Comparison of ENCODE assay signal across 8 cellular contexts in genomic region chr4:68347845-68348244, GRCh38. TPM values are rescaled to one million over a fixed set of nuclear protein-coding genes. Genes with fewer than 3 reads are reported as not detected.
DNase-seq lines count a peak whose midpoint lies in the region; ATAC-seq and TF ChIP-seq lines count a peak whose summit lies in the region.

No MANE protein-coding gene starts in this region.

- no peak overlapping the region for H2AFZ ChIP-seq in GM23248

- CTCF ChIA-PET in T-cell (lab: Charles Lee): interaction anchor here (0.7 to 1.6 kb wide), 3 partner anchors 28 to 758 kb away, joined by 3 to 9 read pairs (median 3); no protein-coding TSS in a partner anchor

- H4K20me1 ChIP-seq in GM23248 (ENCODE audit: insufficient read depth): peaks cover 26% of the 10 kb centered on the region; the same call in 1 of the 2 replicates

- H3K27me3 Mint-ChIP-seq in T-cell: no peaks in the 10 kb centered on the region

- TF ChIP-seq CTCF in fibroblast of the aortic adventitia (IDR thresholded peaks at IDR 0.05; ENCODE audit: insufficient read depth, low read length): no peak

- peaks cover 69% of the 10 kb centered on the region for H3K79me2 ChIP-seq in GM23248 (ENCODE audit: insufficient read depth)

- H3K4me3 ChIP-seq in GM23248: peak overlapping the region; percentile 96
- H3K4me3 ChIP-seq in fibroblast of the aortic adventitia (ENCODE audit: low read depth, low read length): peak overlapping the region; percentile 90
- peak overlapping the region; percentile 79 for H3K4me3 ChIP-seq in skeletal muscle cell (ENCODE audit: low read depth, low read length)

- DNase-seq in GM23248 (no peak), T-cell (no peak), fibroblast of the aortic adventitia (ENCODE audit: low read depth) (no peak), skeletal muscle cell (ENCODE audit: low read depth) (no peak)
- DNase-seq in stimulated activated CD4-positive, alpha-beta T cell treated with anti-CD3 and anti-CD28 coated beads, Interleukin-2, amount 100 ng/mL, for 24 hours: no peak

- H3K4me2 ChIP-seq in GM23248 (ENCODE audit: unreplicated experiment): peak overlapping the region; percentile 91

- POLR2A ChIA-PET in T-cell (lab: Charles Lee): interaction anchor here in 1 of 2 donors (1.2 kb wide), 1 partner anchor 22 kb away, joined by 5 read pairs; no protein-coding TSS in a partner anchor

- WGBS in GM23248 (ENCODE audit: low coverage in 1 of 2, low lambda C conversion rate in 2 of 2, missing lambda C conversion rate in 2 of 2), 2 experiments: 21 to 23% methylated on average over 5 of the region's 5 CpGs

- H3K4me1 ChIP-seq in GM23248 (ENCODE audit: insufficient read depth): peaks cover 29% of the 10 kb centered on the region

- H3K27me3 ChIP-seq in GM23248 (replicated peaks; ENCODE audit: insufficient read depth): no peaks in the 10 kb centered on the region

- H3K4me1 Mint-ChIP-seq in T-cell: peaks cover 53 to 65% (median 58%) of the 10 kb centered on the region in 3 donors

- no peaks in the 10 kb centered on the region for H3K36me3 ChIP-seq in GM23248 (ENCODE audit: low read depth)

- H3F3A ChIP-seq in GM23248 (ENCODE audit: insufficient read depth): no peaks in the 10 kb centered on the region

- peak overlapping the region; percentile 97 to 100 (median 98) for H3K4me3 Mint-ChIP-seq in T-cell

- no peaks in the 10 kb centered on the region for H3K9me3 ChIP-seq in GM23248 (ENCODE audit: low read depth)

- ATAC-seq in T-cell (replicated peaks in 1 of 4): no peak
- ATAC-seq in HG03378 (IDR thresholded peaks at IDR 0.05; ENCODE audit: unreplicated experiment): no peak
- no peak for ATAC-seq in GM19351 (IDR thresholded peaks at IDR 0.05; ENCODE audit: unreplicated experiment)
- no peak for ATAC-seq in GM18520 (IDR thresholded peaks at IDR 0.05; ENCODE audit: unreplicated experiment)

- no peak overlapping the region for H3K27ac Mint-ChIP-seq in T-cell

- in situ Hi-C loops in GM23248 (cut with MboI): no loop called here

- H3K9me2 ChIP-seq in GM23248 (ENCODE audit: insufficient read depth): no peaks in the 10 kb centered on the region

- peak overlapping the region; percentile 99 for H3K9ac ChIP-seq in GM23248

- peaks cover 18% of the 10 kb centered on the region for H3K36me3 Mint-ChIP-seq in T-cell

- peak overlapping the region; percentile 97 for H3K27ac ChIP-seq in GM23248

- no peaks in the 10 kb centered on the region for H3K9me3 Mint-ChIP-seq in T-cell

RNA-seq across cellular contexts. Expression of gene YTHDC1, which starts 2.0 kb away (rescaled TPM):
- 38.0 and 41.4 TPM in 2 replicates for total RNA-seq in GM23248 (2014; rRNA removed; shearing (Covaris generic))
- 27.6 and 29.8 TPM in 2 replicates for polyA plus RNA-seq in GM23248 (2016; fragmentation: Nextera tagmentation; extraction: Ambion mirVana)
- 100 to 1,000 TPM; 163 to 233 (median 171) TPM for total RNA-seq in T-cell
- total RNA-seq in fibroblast of the aortic adventitia (ENCODE audit: low replicate concordance): 39.3 and 166 TPM in 2 replicates
